ENCODE assay signal across 24 cellular contexts in the genomic region with DNA sequence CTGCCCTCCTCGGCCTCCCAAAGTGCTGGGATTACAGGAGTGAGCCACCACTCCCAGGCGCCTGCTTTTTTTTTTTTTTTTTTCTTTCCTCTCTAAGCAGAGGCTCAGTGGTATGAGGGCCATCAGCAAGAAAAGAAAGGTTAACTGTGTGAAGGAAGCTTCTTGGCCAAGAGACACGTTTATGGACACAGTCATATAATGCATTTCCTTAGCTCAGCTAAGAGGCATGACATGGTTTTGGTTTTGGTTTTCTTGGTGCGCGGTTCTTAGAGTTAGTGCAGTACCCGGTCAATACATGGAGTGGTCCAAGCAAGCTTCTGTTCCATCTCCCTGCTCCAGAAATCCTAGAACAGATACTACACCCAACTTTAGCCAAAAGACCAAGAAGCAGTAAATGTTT.
"Had no signal": no experiment of that assay in that cellular context is flagged by ENCODE, and none has a peak within 500 bp of the region (broad histone marks: within the 10 kb centered on the region; RNA-seq: fewer than 3 reads in every experiment).

No MANE protein-coding gene starts in this region.

- H3K27me3 ChIP-seq: esophagus squamous epithelium, neural progenitor cell, right atrium auricular region, spleen, transverse colon, upper lobe of right lung, uterus had no signal

- DNase-seq: effector memory CD4-positive, alpha-beta T cell; esophagus squamous epithelium; hypothalamus; immature natural killer cell; islet precursor cell; kidney glomerular epithelial cell; left colon; left ventricle myocardium superior; spleen; stimulated activated CD4-positive, alpha-beta T cell treated with anti-CD3 and anti-CD28 coated beads, Interleukin-4, amount 100 ng/mL, for 4 hours; stimulated activated naive CD8-positive, alpha-beta T cell treated with anti-CD3 and anti-CD28 coated beads, Interleukin-15, Interleukin-2, amounts not matched to agents 100 U/mL and 50 U/mL, for 24 hours; transverse colon; upper lobe of right lung; uterus had no signal

- H3K4me1 Mint-ChIP-seq: memory B cell; nephron; neural progenitor cell; stimulated activated memory B cell treated with anti-CD40 and anti-IgM and Interleukin-4, amounts not matched to agents 10 μg/mL and 1 μg/mL and 100 μg/mL, for 72 hours had no signal

- H3K9me3 ChIP-seq: esophagus squamous epithelium, right atrium auricular region, spleen, transverse colon, upper lobe of right lung, uterus had no signal

- H3K9ac ChIP-seq: neural progenitor cell, parathyroid adenoma had no signal

- H3K27ac ChIP-seq: esophagus squamous epithelium, neural progenitor cell, parathyroid adenoma, right atrium auricular region, spleen, transverse colon, upper lobe of right lung, uterus had no signal

- H3K27me3 Mint-ChIP-seq: dendritic cell treated with granulocyte-macrophage colony-stimulating factor and Interleukin-4, amounts not matched to agents 40 ng/mL and 50 ng/mL, for 4 days; memory B cell; progenitor cell of endocrine pancreas; stimulated activated memory B cell treated with anti-CD40 and anti-IgM and Interleukin-4, amounts not matched to agents 10 μg/mL and 1 μg/mL and 100 μg/mL, for 72 hours had no signal

- ATAC-seq: left colon; left ventricle myocardium superior; stimulated activated memory B cell treated with anti-CD40 and anti-IgM and Interleukin-4, amounts not matched to agents 10 μg/mL and 1 μg/mL and 100 μg/mL, for 72 hours; stimulated activated naive CD8-positive, alpha-beta T cell treated with anti-CD3 and anti-CD28 coated beads, Interleukin-15, Interleukin-2, amounts not matched to agents 100 U/mL and 50 U/mL, for 24 hours; upper lobe of right lung had no signal

- H3K9me3 Mint-ChIP-seq: dendritic cell treated with granulocyte-macrophage colony-stimulating factor and Interleukin-4, amounts not matched to agents 40 ng/mL and 50 ng/mL, for 4 days; immature natural killer cell; memory B cell; nephron; neural progenitor cell; stimulated activated memory B cell treated with anti-CD40 and anti-IgM and Interleukin-4, amounts not matched to agents 10 μg/mL and 1 μg/mL and 100 μg/mL, for 72 hours had no signal

- H3K4me3 Mint-ChIP-seq: dendritic cell treated with granulocyte-macrophage colony-stimulating factor and Interleukin-4, amounts not matched to agents 40 ng/mL and 50 ng/mL, for 4 days; immature natural killer cell; memory B cell; nephron; neural progenitor cell; stimulated activated memory B cell treated with anti-CD40 and anti-IgM and Interleukin-4, amounts not matched to agents 10 μg/mL and 1 μg/mL and 100 μg/mL, for 72 hours had no signal

- H3K36me3 ChIP-seq: uterus had no signal

- H3K4me1 ChIP-seq: neural progenitor cell, parathyroid adenoma had no signal

- H3K4me3 ChIP-seq: esophagus squamous epithelium, lung, neural progenitor cell, right atrium auricular region, skin epidermis, spleen, transverse colon, upper lobe of right lung, uterus had no signal

- H3K27ac Mint-ChIP-seq: dendritic cell treated with granulocyte-macrophage colony-stimulating factor and Interleukin-4, amounts not matched to agents 40 ng/mL and 50 ng/mL, for 4 days; immature natural killer cell; memory B cell; nephron; neural progenitor cell; progenitor cell of endocrine pancreas; stimulated activated memory B cell treated with anti-CD40 and anti-IgM and Interleukin-4, amounts not matched to agents 10 μg/mL and 1 μg/mL and 100 μg/mL, for 72 hours had no signal
